ENCODE assay signal across 14 cellular contexts in the genomic region with DNA sequence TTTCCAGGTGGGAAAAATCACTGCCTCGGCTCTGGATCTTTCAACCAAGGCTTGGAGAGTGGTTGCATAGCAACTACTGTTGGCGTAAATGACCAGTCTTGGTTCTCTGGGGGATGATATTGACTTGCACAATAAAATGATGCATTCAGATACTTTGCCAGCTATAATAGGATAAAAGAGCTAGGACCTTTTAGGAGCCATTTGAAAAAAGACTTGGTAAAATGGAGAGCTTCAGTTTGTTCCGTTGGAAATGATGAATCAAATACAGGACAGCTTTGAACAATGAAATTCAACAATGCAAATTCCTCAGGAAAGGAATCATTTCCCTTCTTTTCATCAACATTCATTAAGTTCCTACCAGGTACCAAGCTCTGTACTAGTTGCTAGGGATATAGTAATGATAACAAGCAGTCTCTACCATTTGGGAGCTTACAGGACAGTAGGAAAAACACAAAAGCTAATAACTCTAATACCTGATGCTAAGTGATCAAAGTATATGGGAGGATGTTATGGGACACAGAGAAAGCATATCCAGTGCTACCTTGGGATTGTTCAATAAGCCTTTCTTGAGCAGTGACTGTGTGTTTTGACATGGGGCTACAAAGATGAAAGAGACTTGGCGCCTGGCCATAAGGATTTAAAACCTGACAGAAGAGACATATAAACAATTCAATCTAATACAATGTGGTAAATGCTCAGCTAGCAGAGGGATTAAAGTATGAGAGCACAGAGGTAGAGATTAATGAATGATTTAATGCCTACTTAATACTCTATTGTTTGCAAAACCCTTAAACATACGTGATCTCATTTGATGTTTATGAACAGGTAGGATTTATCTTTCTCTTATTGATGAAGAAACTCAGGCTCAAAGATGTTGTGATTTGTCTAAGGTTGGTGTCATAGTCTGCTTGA.
DNase-seq lines count a peak whose midpoint lies in the region; ATAC-seq, FAIRE-seq and TF ChIP-seq lines count a peak whose summit lies in the region.
"Had no signal": no experiment of that assay in that cellular context is flagged by ENCODE, and none has a peak within 500 bp of the region (broad histone marks: within the 10 kb centered on the region; RNA-seq: fewer than 3 reads in every experiment).

No MANE protein-coding gene starts in this region.

- H3K27ac Mint-ChIP-seq in activated T-helper 1 cell treated with anti-CD3 and anti-CD28 coated beads, Interleukin-12 subunit alpha, Interleukin-12 subunit beta, Interleukin-2, Interleukin-4 antibody, amounts not matched to agents 30 ng/mL and 10 ng/mL and 1 ng/mL, durations not matched to agents 14 hours and 24 hours and 36 hours = no peak overlapping the region

- H3K27ac ChIP-seq in left lung = peak overlapping the region in 1 of 2 donors; percentile 48
- H3K27ac ChIP-seq: colonic mucosa, upper lobe of left lung had no signal

- intact Hi-C loops in left lung (cut with DNase I) = no loop called here
- intact Hi-C loops in activated T-helper 1 cell treated with anti-CD3 and anti-CD28 coated beads, Interleukin-12 subunit alpha, Interleukin-12 subunit beta, Interleukin-2, Interleukin-4 antibody, amounts not matched to agents 30 ng/mL and 10 ng/mL and 1 ng/mL, durations not matched to agents 14 hours and 24 hours and 36 hours (cut with micrococcal nuclease) = no loop called here

- H3K4me3 ChIP-seq in bronchial epithelial cell (ENCODE audit: low read depth, low read length) (no peak overlapping the region), left lung (no peak overlapping the region), MG63 (no peak overlapping the region)
- H3K4me3 ChIP-seq: BLaER1, colonic mucosa, upper lobe of left lung had no signal

- peaks cover 24% of the 10 kb centered on the region for H3K4me1 Mint-ChIP-seq in activated T-helper 1 cell treated with anti-CD3 and anti-CD28 coated beads, Interleukin-12 subunit alpha, Interleukin-12 subunit beta, Interleukin-2, Interleukin-4 antibody, amounts not matched to agents 30 ng/mL and 10 ng/mL and 1 ng/mL, durations not matched to agents 14 hours and 24 hours and 36 hours (ENCODE audit: low read depth)

- ATAC-seq in left lung (peak; percentile 36), GM19328 (IDR thresholded peaks at IDR 0.05; ENCODE audit: unreplicated experiment) (no peak)

- DNase-seq in AG08395 (ENCODE audit: low spot score) (peak; percentile 18), NCI-H1092 treated with DMSO at 0.1 percent for 48 hours (lab: John Stamatoyannopoulos, UW) (peak; percentile 31), bronchial epithelial cell (ENCODE audit: low read depth) (peak; percentile 69), left lung (no peak), MG63 (no peak), GOT3 (lab: John Stamatoyannopoulos, UW) (no peak)
- DNase-seq in activated T-helper 1 cell treated with anti-CD3 and anti-CD28 coated beads, Interleukin-12 subunit alpha, Interleukin-12 subunit beta, Interleukin-2, Interleukin-4 antibody, amounts not matched to agents 30 ng/mL and 10 ng/mL and 1 ng/mL, durations not matched to agents 14 hours and 24 hours and 36 hours (ENCODE audit: low spot score) = no peak
- DNase-seq: activated gamma-delta T cell treated with Interleukin-2 at 50 U/mL for 16 hours, colonic mucosa, GF-D8, NCI-H1048, upper lobe of left lung had no signal

- H3K27me3 Mint-ChIP-seq in activated T-helper 1 cell treated with anti-CD3 and anti-CD28 coated beads, Interleukin-12 subunit alpha, Interleukin-12 subunit beta, Interleukin-2, Interleukin-4 antibody, amounts not matched to agents 30 ng/mL and 10 ng/mL and 1 ng/mL, durations not matched to agents 14 hours and 24 hours and 36 hours (ENCODE audit: insufficient read depth) = no peaks in the 10 kb centered on the region

- H3K9me3 Mint-ChIP-seq in activated T-helper 1 cell treated with anti-CD3 and anti-CD28 coated beads, Interleukin-12 subunit alpha, Interleukin-12 subunit beta, Interleukin-2, Interleukin-4 antibody, amounts not matched to agents 30 ng/mL and 10 ng/mL and 1 ng/mL, durations not matched to agents 14 hours and 24 hours and 36 hours = peaks cover 7% of the 10 kb centered on the region

- H3K36me3 ChIP-seq in bronchial epithelial cell (ENCODE audit: control insufficient read depth, insufficient read depth, low read length) (no peaks in the 10 kb centered on the region), left lung (no peaks in the 10 kb centered on the region), MG63 (no peaks in the 10 kb centered on the region)
- H3K36me3 ChIP-seq: BLaER1, colonic mucosa, upper lobe of left lung had no signal

- H3K36me3 Mint-ChIP-seq in activated T-helper 1 cell treated with anti-CD3 and anti-CD28 coated beads, Interleukin-12 subunit alpha, Interleukin-12 subunit beta, Interleukin-2, Interleukin-4 antibody, amounts not matched to agents 30 ng/mL and 10 ng/mL and 1 ng/mL, durations not matched to agents 14 hours and 24 hours and 36 hours (ENCODE audit: low read depth) = no peaks in the 10 kb centered on the region

- no peaks in the 10 kb centered on the region for H3K27me3 ChIP-seq in bronchial epithelial cell (ENCODE audit: control insufficient read depth, insufficient read depth, low read length)
- no peaks in the 10 kb centered on the region for H3K27me3 ChIP-seq in left lung
- no peaks in the 10 kb centered on the region for H3K27me3 ChIP-seq in MG63
- H3K27me3 ChIP-seq: BLaER1, colonic mucosa, upper lobe of left lung had no signal

- no peak for FAIRE-seq in bronchial epithelial cell (lab: Jason Lieb, UNC)

- no peak overlapping the region for H3K4me3 Mint-ChIP-seq in activated T-helper 1 cell treated with anti-CD3 and anti-CD28 coated beads, Interleukin-12 subunit alpha, Interleukin-12 subunit beta, Interleukin-2, Interleukin-4 antibody, amounts not matched to agents 30 ng/mL and 10 ng/mL and 1 ng/mL, durations not matched to agents 14 hours and 24 hours and 36 hours

- H3K9me3 ChIP-seq in left lung (no peaks in the 10 kb centered on the region), MG63 (no peaks in the 10 kb centered on the region)
- H3K9me3 ChIP-seq: colonic mucosa, upper lobe of left lung had no signal

- no peak for TF ChIP-seq CTCF in bronchial epithelial cell (IDR thresholded peaks at IDR 0.05; ENCODE audit: insufficient read depth, low read length, severe bottlenecking)
- TF ChIP-seq CTCF in left lung (IDR thresholded peaks at IDR 0.05) = no peak

- H3K4me1 ChIP-seq in left lung = peaks cover 6 to 21% of the 10 kb centered on the region in 2 donors
- H3K4me1 ChIP-seq: colonic mucosa had no signal

Comparison
In these comparisons a context has a peak if more than half of its experiments do, and no peak if none do; other contexts are left out.
1. DNase-seq: peak in AG08395 (single experiment), NCI-H1092 treated with DMSO at 0.1 percent for 48 hours (single experiment) and bronchial epithelial cell (single experiment); none in left lung (0 of 2), activated T-helper 1 cell treated with anti-CD3 and anti-CD28 coated beads, Interleukin-12 subunit alpha, Interleukin-12 subunit beta, Interleukin-2, Interleukin-4 antibody, amounts not matched to agents 30 ng/mL and 10 ng/mL and 1 ng/mL, durations not matched to agents 14 hours and 24 hours and 36 hours (single experiment), MG63 (single experiment) and GOT3 (single experiment).